In the genomic region with DNA sequence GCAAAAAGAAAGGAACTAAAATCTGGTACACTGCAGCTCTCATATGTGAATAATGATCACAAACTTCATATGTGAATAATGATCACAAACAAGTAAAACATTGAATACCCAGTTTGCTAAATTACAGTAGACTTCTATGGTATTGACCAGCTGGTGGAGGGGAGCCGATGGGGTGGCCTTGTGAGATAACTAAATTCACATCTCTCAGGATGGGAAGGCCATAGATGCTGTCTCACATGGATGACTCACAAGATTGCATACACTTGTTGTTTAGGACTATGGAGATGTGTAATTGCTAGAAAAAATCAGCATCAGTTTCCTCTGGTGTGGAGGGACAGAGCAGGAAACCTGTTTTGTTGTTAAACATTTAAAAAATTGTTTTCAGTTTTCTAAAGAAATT, we compare ENCODE assay signal across 29 cellular contexts. TPM values are rescaled to one million over a fixed set of nuclear protein-coding genes. Genes with fewer than 3 reads are reported as not detected.
DNase-seq lines count a peak whose midpoint lies in the region; ATAC-seq, FAIRE-seq and TF ChIP-seq lines count a peak whose summit lies in the region.
"Had no signal": no experiment of that assay in that cellular context is flagged by ENCODE, and none has a peak within 500 bp of the region (broad histone marks: within the 10 kb centered on the region; RNA-seq: fewer than 3 reads in every experiment).

No MANE protein-coding gene starts in this region.

- no peaks in the 10 kb centered on the region for H3K9me3 Mint-ChIP-seq in progenitor cell of endocrine pancreas (ENCODE audit: low read depth)
- H3K9me3 Mint-ChIP-seq in activated CD4-positive, alpha-beta T cell treated with anti-CD3 and anti-CD28 coated beads, Interleukin-2, amount 10 ng/mL, durations not matched to agents 24 days and 14 days = no peaks in the 10 kb centered on the region
- H3K9me3 Mint-ChIP-seq: activated naive CD4-positive, alpha-beta T cell treated with anti-CD3 and anti-CD28 coated beads, Interleukin-2, amount 10 ng/mL, durations not matched to agents 7 days and 5 days; activated T-helper 1 cell treated with anti-CD3 and anti-CD28 coated beads, Interleukin-12 subunit alpha, Interleukin-12 subunit beta, Interleukin-2, Interleukin-4 antibody, amounts not matched to agents 30 ng/mL and 10 ng/mL and 1 ng/mL, durations not matched to agents 14 hours and 24 hours and 36 hours; endodermal cell; mesothelial cell of epicardium; natural killer cell had no signal

- H2BK120ac ChIP-seq in IMR-90 (ENCODE audit: low read depth, low read length) = no peak overlapping the region

- no peak overlapping the region for H3K23ac ChIP-seq in IMR-90 (ENCODE audit: low read depth, low read length)

- TF ChIP-seq CTCF in IMR-90 (conservative IDR thresholded peaks at IDR 0.05; ENCODE audit: low read depth, low read length) = no peak
- no peak for TF ChIP-seq CTCF in bronchial epithelial cell (IDR thresholded peaks at IDR 0.05; ENCODE audit: insufficient read depth, low read length, severe bottlenecking)
- no peak for TF ChIP-seq CTCF in progenitor cell of endocrine pancreas (IDR thresholded peaks at IDR 0.05; ENCODE audit: unreplicated experiment)
- TF ChIP-seq CTCF in dorsolateral prefrontal cortex (IDR thresholded peaks at IDR 0.05 in 54 of 56, conservative IDR thresholded peaks at IDR 0.05 in 2 of 56; ENCODE audit: low read depth in 1 of 56, partially characterized antibody in 56 of 56) = no peak

- H3K9me3 ChIP-seq in IMR-90 (ENCODE audit: control insufficient read depth, insufficient read depth, low read length) = no peaks in the 10 kb centered on the region
- H3K9me3 ChIP-seq: esophagus squamous epithelium, spleen had no signal

- H4K5ac ChIP-seq in IMR-90 (ENCODE audit: low read depth, low read length) = no peak overlapping the region

- intact Hi-C loops in IMR-90 (cut with micrococcal nuclease) = no loop called here
- intact Hi-C loops in dorsolateral prefrontal cortex (cut with DNase I) = no loop called here
- intact Hi-C loops in activated CD4-positive, alpha-beta T cell treated with anti-CD3 and anti-CD28 coated beads, Interleukin-2, amount 10 ng/mL, durations not matched to agents 24 days and 14 days (cut with micrococcal nuclease) = no loop called here

- H3K4me2 ChIP-seq in IMR-90 (ENCODE audit: low read depth, low read length) = no peak overlapping the region

- H2AK9ac ChIP-seq in IMR-90 (replicated peaks; ENCODE audit: low read depth, low read length, poor library complexity) = no peak overlapping the region

- no peak overlapping the region for H2BK5ac ChIP-seq in IMR-90 (ENCODE audit: low read depth, low read length, poor library complexity, severe bottlenecking)

- H3K27me3 ChIP-seq in IMR-90 (ENCODE audit: control insufficient read depth, insufficient read depth, low read length) (no peaks in the 10 kb centered on the region), bronchial epithelial cell (ENCODE audit: control insufficient read depth, insufficient read depth, low read length) (no peaks in the 10 kb centered on the region), dorsolateral prefrontal cortex (no peaks in the 10 kb centered on the region)
- H3K27me3 ChIP-seq: esophagus squamous epithelium, spleen had no signal

- no peak overlapping the region for H3K18ac ChIP-seq in IMR-90 (ENCODE audit: low read depth, low read length)

- H3K36me3 Mint-ChIP-seq in progenitor cell of endocrine pancreas (ENCODE audit: insufficient read depth) = peaks cover 11% of the 10 kb centered on the region
- H3K36me3 Mint-ChIP-seq in activated CD4-positive, alpha-beta T cell treated with anti-CD3 and anti-CD28 coated beads, Interleukin-2, amount 10 ng/mL, durations not matched to agents 24 days and 14 days (ENCODE audit: low read depth) = peaks cover 3% of the 10 kb centered on the region
- H3K36me3 Mint-ChIP-seq: natural killer cell had no signal

- dilution Hi-C loops in IMR-90 (cut with HindIII; ENCODE audit: low sequenced_read_pairs, unreplicated experiment) = no loop called here

- H3K56ac ChIP-seq in IMR-90 (ENCODE audit: extremely low read depth, insufficient read depth, low read length) = no peak overlapping the region

- H3K27ac Mint-ChIP-seq in progenitor cell of endocrine pancreas = peak overlapping the region; percentile 56
- H3K27ac Mint-ChIP-seq in activated CD4-positive, alpha-beta T cell treated with anti-CD3 and anti-CD28 coated beads, Interleukin-2, amount 10 ng/mL, durations not matched to agents 24 days and 14 days = no peak overlapping the region
- H3K27ac Mint-ChIP-seq: activated naive CD4-positive, alpha-beta T cell treated with anti-CD3 and anti-CD28 coated beads, Interleukin-2, amount 10 ng/mL, durations not matched to agents 7 days and 5 days; activated T-helper 1 cell treated with anti-CD3 and anti-CD28 coated beads, Interleukin-12 subunit alpha, Interleukin-12 subunit beta, Interleukin-2, Interleukin-4 antibody, amounts not matched to agents 30 ng/mL and 10 ng/mL and 1 ng/mL, durations not matched to agents 14 hours and 24 hours and 36 hours; endodermal cell; mesothelial cell of epicardium; natural killer cell had no signal

- no peaks in the 10 kb centered on the region for H3K27me3 Mint-ChIP-seq in progenitor cell of endocrine pancreas
- H3K27me3 Mint-ChIP-seq in activated CD4-positive, alpha-beta T cell treated with anti-CD3 and anti-CD28 coated beads, Interleukin-2, amount 10 ng/mL, durations not matched to agents 24 days and 14 days = no peaks in the 10 kb centered on the region
- H3K27me3 Mint-ChIP-seq: activated naive CD4-positive, alpha-beta T cell treated with anti-CD3 and anti-CD28 coated beads, Interleukin-2, amount 10 ng/mL, durations not matched to agents 7 days and 5 days had no signal

- H3K36me3 ChIP-seq in IMR-90 (ENCODE audit: control insufficient read depth, insufficient read depth, low read length) = no peaks in the 10 kb centered on the region
- no peaks in the 10 kb centered on the region for H3K36me3 ChIP-seq in bronchial epithelial cell (ENCODE audit: control insufficient read depth, insufficient read depth, low read length)

- no peak overlapping the region for H3K27ac ChIP-seq in IMR-90 (ENCODE audit: insufficient read depth, low read length)
- no peak overlapping the region for H3K27ac ChIP-seq in dorsolateral prefrontal cortex
- H3K27ac ChIP-seq: spleen had no signal

- H2BK15ac ChIP-seq in IMR-90 (ENCODE audit: low read depth, low read length) = no peak overlapping the region

- no peak overlapping the region for H3K4me3 Mint-ChIP-seq in progenitor cell of endocrine pancreas (ENCODE audit: low read depth)
- H3K4me3 Mint-ChIP-seq in activated CD4-positive, alpha-beta T cell treated with anti-CD3 and anti-CD28 coated beads, Interleukin-2, amount 10 ng/mL, durations not matched to agents 24 days and 14 days = no peak overlapping the region
- H3K4me3 Mint-ChIP-seq: activated naive CD4-positive, alpha-beta T cell treated with anti-CD3 and anti-CD28 coated beads, Interleukin-2, amount 10 ng/mL, durations not matched to agents 7 days and 5 days; activated T-helper 1 cell treated with anti-CD3 and anti-CD28 coated beads, Interleukin-12 subunit alpha, Interleukin-12 subunit beta, Interleukin-2, Interleukin-4 antibody, amounts not matched to agents 30 ng/mL and 10 ng/mL and 1 ng/mL, durations not matched to agents 14 hours and 24 hours and 36 hours; endodermal cell; mesothelial cell of epicardium; natural killer cell had no signal

- H3K14ac ChIP-seq in IMR-90 (replicated peaks; ENCODE audit: low read depth, low read length) = no peak overlapping the region

- no peak overlapping the region for H2BK20ac ChIP-seq in IMR-90 (ENCODE audit: low read depth, low read length)

- H3K4me3 ChIP-seq in IMR-90 (ENCODE audit: insufficient read depth, low read depth, low read length) (no peak overlapping the region), bronchial epithelial cell (ENCODE audit: low read depth, low read length) (no peak overlapping the region), dorsolateral prefrontal cortex (no peak overlapping the region)
- H3K4me3 ChIP-seq: esophagus squamous epithelium, spleen had no signal

- no peaks in the 10 kb centered on the region for H3K79me1 ChIP-seq in IMR-90 (ENCODE audit: low read depth in 1 of 2, low read length in 2 of 2)

- no peak overlapping the region for H3K4ac ChIP-seq in IMR-90 (ENCODE audit: low read depth, low read length)

- no peak overlapping the region for H4K8ac ChIP-seq in IMR-90 (ENCODE audit: low read depth in 2 of 2, low read length in 2 of 2)

- POLR2A ChIA-PET in IMR-90 (lab: Charles Lee; ENCODE audit: unreplicated experiment) = no interaction called here

- TF ChIP-seq POLR2A in IMR-90 (IDR thresholded peaks at IDR 0.05; ENCODE audit: low read depth, low read length) = no peak

- WGBS in IMR-90 (ENCODE audit: extremely low coverage in 2 of 2, insufficient read length in 1 of 2), 2 experiments = no CpG with 5 or more reads among the region's 1 CpG

- BruUV-seq in IMR-90 (replicated peaks; lab: Mats Ljungman, UMichigan) = no TSS peak

- FAIRE-seq in bronchial epithelial cell (lab: Jason Lieb, UNC) = no peak
- FAIRE-seq: RCC 7860 had no signal

- TF ChIP-seq RAD21 in IMR-90 (IDR thresholded peaks at IDR 0.05; ENCODE audit: low read length) = no peak

- H4K20me1 ChIP-seq in IMR-90 (ENCODE audit: insufficient read depth, low read length) = no peaks in the 10 kb centered on the region; the same call in 1 of the 2 replicates

- CTCF ChIA-PET in IMR-90 (lab: Yijun Ruan, JAX) = no interaction called here

- DNase-seq in AG08396 (ENCODE audit: low spot score) (peak; percentile 22), IMR-90 (peak; percentile 75), bronchial epithelial cell (ENCODE audit: low read depth) (peak; percentile 43), progenitor cell of endocrine pancreas (ENCODE audit: low spot score, unreplicated experiment) (no peak), dorsolateral prefrontal cortex (no peak), NCI-H2107 treated with DMSO at 0.1 percent for 48 hours (lab: John Stamatoyannopoulos, UW; ENCODE audit: unreplicated experiment) (no peak)
- DNase-seq in activated CD4-positive, alpha-beta T cell treated with anti-CD3 and anti-CD28 coated beads, Interleukin-2, amount 10 ng/mL, durations not matched to agents 24 days and 14 days = no peak
- DNase-seq: activated CD4-positive, alpha-beta T cell treated with anti-CD3 and anti-CD28 coated beads, Interleukin-2, amount 50 U/mL, for 4 hours; activated CD4-positive, CD25-positive, alpha-beta regulatory T cell; activated naive CD4-positive, alpha-beta T cell treated with anti-CD3 and anti-CD28 coated beads, Interleukin-2, amount 10 ng/mL, durations not matched to agents 7 days and 5 days; Calu3; cortex of kidney; endodermal cell; esophagus squamous epithelium; GOT3; islet precursor cell; left ventricle myocardium superior; natural killer cell; NCI-H1048; NCI-H187; NCI-H2227 treated with DMSO at 0.1 percent for 48 hours; spleen; stimulated activated CD4-positive, alpha-beta T cell treated with anti-CD3 and anti-CD28 coated beads, Interleukin-2, amount 100 ng/mL, for 48 hours; T-helper 1 cell; trophoblast cell had no signal

- no peak overlapping the region for H4K91ac ChIP-seq in IMR-90 (ENCODE audit: insufficient read depth, low read depth, low read length)

- no peaks in the 10 kb centered on the region for H3K4me1 Mint-ChIP-seq in progenitor cell of endocrine pancreas (ENCODE audit: low read depth)
- peaks cover 3% of the 10 kb centered on the region for H3K4me1 Mint-ChIP-seq in activated CD4-positive, alpha-beta T cell treated with anti-CD3 and anti-CD28 coated beads, Interleukin-2, amount 10 ng/mL, durations not matched to agents 24 days and 14 days
- H3K4me1 Mint-ChIP-seq: endodermal cell, mesothelial cell of epicardium, natural killer cell had no signal

- ATAC-seq in IMR-90 (ENCODE audit: low read depth) (peak; percentile 81), GM21529 (IDR thresholded peaks at IDR 0.05; ENCODE audit: unreplicated experiment) (no peak)
- ATAC-seq: left ventricle myocardium superior, natural killer cell had no signal

- H3K9me1 ChIP-seq in IMR-90 (ENCODE audit: insufficient read depth, low read length) = peaks cover 9% of the 10 kb centered on the region

- no peak overlapping the region for H2AK5ac ChIP-seq in IMR-90 (ENCODE audit: low read depth, low read length)

- H3K9ac ChIP-seq in IMR-90 (ENCODE audit: low read depth, low read length) = no peak overlapping the region

- peaks cover 13% of the 10 kb centered on the region; the same call in 1 of the 2 replicates for H3K4me1 ChIP-seq in IMR-90 (ENCODE audit: control insufficient read depth, insufficient read depth, low read length)

- in situ Hi-C loops in IMR-90 (cut with MboI; ENCODE audit: low sequenced_read_pairs) = no loop called here

- H2AFZ ChIP-seq in IMR-90 (replicated peaks; ENCODE audit: low read length, poor library complexity) = no peak overlapping the region

RNA-seq across cellular contexts. Expression of gene ACACB, which starts 49.2 kb away (rescaled TPM):
- 1.1 and 2.0 TPM in 2 replicates for total RNA-seq in IMR-90 (2012; rRNA removed)
- polyA plus RNA-seq in IMR-90 (2012; rRNA removed) = 1.3 and 2.1 TPM in 2 replicates
- 0.87 and 1.3 TPM in 2 replicates for polyA plus RNA-seq in IMR-90 (2012; cell fraction: cytosol; rRNA removed)
- 3.0 and 3.9 TPM in 2 replicates for polyA plus RNA-seq in IMR-90 (2012; cell fraction: nucleus; rRNA removed; ENCODE audit: low replicate concordance)
- total RNA-seq in bronchial epithelial cell = 0.79 and 1.4 TPM in 2 replicates
- 38.1 and 47.3 TPM in 2 replicates for total RNA-seq in progenitor cell of endocrine pancreas
- total RNA-seq in dorsolateral prefrontal cortex = 100 to 1,000 TPM in 6 of 120 experiments, 10 to 100 TPM in 114; 12.5 to 161 (median 54.1) TPM
- total RNA-seq in activated CD4-positive, alpha-beta T cell treated with anti-CD3 and anti-CD28 coated beads, Interleukin-2, amount 10 ng/mL, durations not matched to agents 24 days and 14 days = 5.8 and 5.9 TPM in 2 replicates

Comparison
In these comparisons a context has a peak if more than half of its experiments do, and no peak if none do; other contexts are left out.
1. DNase-seq: peak in AG08396 (single experiment), IMR-90 (single experiment) and bronchial epithelial cell (single experiment); none in progenitor cell of endocrine pancreas (single experiment), dorsolateral prefrontal cortex (0 of 10), activated CD4-positive, alpha-beta T cell treated with anti-CD3 and anti-CD28 coated beads, Interleukin-2, amount 10 ng/mL, durations not matched to agents 24 days and 14 days (single experiment) and NCI-H2107 treated with DMSO at 0.1 percent for 48 hours (single experiment).